22 cellular contexts compared by ENCODE assay signal in the genomic region with DNA sequence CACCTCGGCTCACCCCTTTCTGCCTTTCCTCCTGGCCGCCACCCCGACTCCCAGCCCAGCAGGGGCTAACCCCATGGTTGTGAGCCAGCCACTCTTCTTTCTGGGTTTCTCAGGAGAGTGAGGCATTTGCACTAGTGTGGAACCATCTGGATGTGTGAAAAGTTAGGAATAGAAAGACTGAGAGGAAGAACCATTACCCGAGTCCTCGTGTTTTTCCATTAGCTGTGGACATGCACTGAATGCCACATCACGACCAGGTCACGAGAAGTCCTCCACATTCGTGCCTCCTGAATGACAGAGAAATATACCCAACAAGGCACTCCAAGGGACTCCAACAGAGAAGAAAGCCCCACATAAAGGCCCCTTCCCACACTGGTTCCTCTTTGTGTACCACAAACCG. TPM values are rescaled to one million over a fixed set of nuclear protein-coding genes. Genes with fewer than 3 reads are reported as not detected.
DNase-seq lines count a peak whose midpoint lies in the region; TF ChIP-seq lines count a peak whose summit lies in the region.
"Had no signal": no experiment of that assay in that cellular context is flagged by ENCODE, and none has a peak within 500 bp of the region (broad histone marks: within the 10 kb centered on the region; RNA-seq: fewer than 3 reads in every experiment).

No MANE protein-coding gene starts in this region.

- no peak overlapping the region for H2BK12ac ChIP-seq in neuronal stem cell (ENCODE audit: low read length)

- H4K8ac ChIP-seq in neuronal stem cell (ENCODE audit: low read depth, low read length), result no peak overlapping the region

- no peaks in the 10 kb centered on the region for H3K36me3 Mint-ChIP-seq in dendritic cell treated with granulocyte-macrophage colony-stimulating factor and Interleukin-4, amounts not matched to agents 40 ng/mL and 50 ng/mL, for 4 days (ENCODE audit: low read depth)
- no peaks in the 10 kb centered on the region for H3K36me3 Mint-ChIP-seq in mesothelial cell of epicardium

- intact Hi-C loops in dendritic cell treated with granulocyte-macrophage colony-stimulating factor and Interleukin-4, amounts not matched to agents 40 ng/mL and 50 ng/mL, for 4 days (cut with micrococcal nuclease), result no loop called here

- POLR2A ChIA-PET in HEK293 (lab: Yijun Ruan, JAX), result no interaction called here

- H3K4me3 ChIP-seq in BLaER1 treated with 17β-estradiol and CSF1 and Interleukin-3, amounts not matched to agents 10 nM and 100 nM, result no peak overlapping the region
- H3K4me3 ChIP-seq in HEK293 (ENCODE audit: low read depth, low read length), result no peak overlapping the region
- H3K4me3 ChIP-seq in neuronal stem cell (ENCODE audit: low read length in 2 of 2), result no peak overlapping the region
- H3K4me3 ChIP-seq: BLaER1, GM12878, SJSA1 had no signal

- no peak overlapping the region for H3K14ac ChIP-seq in neuronal stem cell (ENCODE audit: low read length)

- peak overlapping the region in 10 of 11 experiments; percentile 24 to 75 (median 60); a peak in 18 of 22 replicates for H3K27ac ChIP-seq in BLaER1 treated with 17β-estradiol and CSF1 and Interleukin-3, amounts not matched to agents 10 nM and 100 nM
- no peak overlapping the region for H3K27ac ChIP-seq in HEK293 (ENCODE audit: extremely low read depth, low read depth, low read length)
- peak overlapping the region; percentile 22 for H3K27ac ChIP-seq in neuronal stem cell (replicated peaks; ENCODE audit: low read length)
- H3K27ac ChIP-seq: BLaER1, SJSA1 had no signal

- H2BK15ac ChIP-seq in neuronal stem cell (ENCODE audit: low read length), result no peak overlapping the region

- H2BK120ac ChIP-seq in neuronal stem cell (ENCODE audit: low read depth, low read length), result no peak overlapping the region

- H3K9me3 ChIP-seq in BLaER1 treated with 17β-estradiol and CSF1 and Interleukin-3, amounts not matched to agents 10 nM and 100 nM (replicated peaks in 1 of 11), result peaks cover 0 to 17% (median 8%) of the 10 kb centered on the region in 11 experiments; a peak in 15 of 22 replicates
- H3K9me3 ChIP-seq in HEK293 (ENCODE audit: control insufficient read depth, insufficient read depth, low read depth, low read length) (no peaks in the 10 kb centered on the region; the same call in 1 of the 2 replicates), neuronal stem cell (replicated peaks in 1 of 2; ENCODE audit: control insufficient read depth in 2 of 2, insufficient read depth in 1 of 2, low read depth in 1 of 2, low read length in 2 of 2) (peaks cover 2 to 6% of the 10 kb centered on the region in 2 donors)
- H3K9me3 ChIP-seq: BLaER1 had no signal

- no peak overlapping the region for H3K4ac ChIP-seq in neuronal stem cell (ENCODE audit: low read length)

- peak overlapping the region; percentile 11 for H3K27ac Mint-ChIP-seq in dendritic cell treated with granulocyte-macrophage colony-stimulating factor and Interleukin-4, amounts not matched to agents 40 ng/mL and 50 ng/mL, for 4 days
- H3K27ac Mint-ChIP-seq in mesothelial cell of epicardium, result no peak overlapping the region
- H3K27ac Mint-ChIP-seq: CD4-positive, alpha-beta memory T cell had no signal

- WGBS in neuronal stem cell (ENCODE audit: extremely low coverage in 2 of 2, insufficient read length in 2 of 2, insufficient replicate concordance in 1 of 2), 2 donors, result no CpG with 5 or more reads among the region's 9 CpGs

- TF ChIP-seq CTCF in HEK293 (tag by site-specific recombination; IDR thresholded peaks at IDR 0.05) (no peak), mesothelial cell of epicardium (IDR thresholded peaks at IDR 0.05; ENCODE audit: unreplicated experiment) (no peak)

- H4K91ac ChIP-seq in neuronal stem cell (ENCODE audit: low read depth, low read length, poor library complexity), result no peak overlapping the region

- H3K79me1 ChIP-seq in neuronal stem cell (ENCODE audit: low read depth, low read length), result no peaks in the 10 kb centered on the region

- H2AK5ac ChIP-seq in neuronal stem cell (ENCODE audit: low read depth, low read length), result no peak overlapping the region

- H2AFZ ChIP-seq in neuronal stem cell (ENCODE audit: low read length), result no peak overlapping the region

- H3K4me1 ChIP-seq in BLaER1 treated with 17β-estradiol and CSF1 and Interleukin-3, amounts not matched to agents 10 nM and 100 nM, result peaks cover 14 to 41% (median 33%) of the 10 kb centered on the region in 10 experiments
- no peaks in the 10 kb centered on the region for H3K4me1 ChIP-seq in HEK293 (ENCODE audit: control insufficient read depth, insufficient read depth, low read length)
- peaks cover 2 to 6% of the 10 kb centered on the region in 2 donors for H3K4me1 ChIP-seq in neuronal stem cell (ENCODE audit: control insufficient read depth in 2 of 2, insufficient read depth in 1 of 2, low read depth in 1 of 2, low read length in 2 of 2)
- H3K4me1 ChIP-seq: SJSA1 had no signal

- H2BK5ac ChIP-seq in neuronal stem cell (ENCODE audit: low read length), result peak overlapping the region; percentile 8

- H3K4me2 ChIP-seq in BLaER1 treated with 17β-estradiol and CSF1 and Interleukin-3, amounts not matched to agents 10 nM and 100 nM, result peak overlapping the region in 9 of 11 experiments; percentile 1 to 68 (median 55); a peak in 19 of 22 replicates
- H3K4me2 ChIP-seq in neuronal stem cell (ENCODE audit: insufficient read depth, low read length, poor library complexity, severe bottlenecking), result no peak overlapping the region
- H3K4me2 ChIP-seq: BLaER1 had no signal

- CTCF ChIA-PET in HEK293 (lab: Yijun Ruan, JAX), result interaction anchor here (0.6 to 1.9 kb wide), 5 partner anchors 14 to 871 kb away, joined by 3 to 5 read pairs (median 4); a partner anchor contains a TSS

- DNase-seq in neuronal stem cell (ENCODE audit: low spot score) (no peak), NCI-H2171 (lab: John Stamatoyannopoulos, UW) (no peak), mesothelial cell of epicardium (ENCODE audit: low spot score in 2 of 2, unreplicated experiment in 2 of 2) (no peak), NCI-H510A treated with DMSO at 0.1 percent for 48 hours (lab: John Stamatoyannopoulos, UW) (no peak), GF-D8 (lab: John Stamatoyannopoulos, UW) (no peak)
- DNase-seq: CD4-positive, alpha-beta memory T cell; COR-L47; DMS53; HCEC 1CT; NCI-H1048; NCI-H1417; NCI-H1694; NCI-H2029 treated with DMSO at 0.1 percent for 48 hours; NCI-H345; NCI-H524; NCI-H774 had no signal

- peaks cover 28% of the 10 kb centered on the region for H3K4me1 Mint-ChIP-seq in dendritic cell treated with granulocyte-macrophage colony-stimulating factor and Interleukin-4, amounts not matched to agents 40 ng/mL and 50 ng/mL, for 4 days (ENCODE audit: low read depth)
- no peaks in the 10 kb centered on the region for H3K4me1 Mint-ChIP-seq in mesothelial cell of epicardium
- H3K4me1 Mint-ChIP-seq: CD4-positive, alpha-beta memory T cell had no signal

- H3K27me3 ChIP-seq in BLaER1 treated with 17β-estradiol and CSF1 and Interleukin-3, amounts not matched to agents 10 nM and 100 nM, result no peaks in the 10 kb centered on the region
- no peaks in the 10 kb centered on the region for H3K27me3 ChIP-seq in neuronal stem cell (ENCODE audit: control insufficient read depth in 3 of 3, insufficient read depth in 3 of 3, low read depth in 1 of 3, low read length in 3 of 3)
- H3K27me3 ChIP-seq: BLaER1, SJSA1 had no signal

- H3K18ac ChIP-seq in neuronal stem cell (ENCODE audit: low read length), result no peak overlapping the region

- peaks cover 9% of the 10 kb centered on the region for H3K27me3 Mint-ChIP-seq in dendritic cell treated with granulocyte-macrophage colony-stimulating factor and Interleukin-4, amounts not matched to agents 40 ng/mL and 50 ng/mL, for 4 days
- H3K27me3 Mint-ChIP-seq in mesothelial cell of epicardium (ENCODE audit: low read depth), result no peaks in the 10 kb centered on the region

- peaks cover 8% of the 10 kb centered on the region for H3K9me3 Mint-ChIP-seq in dendritic cell treated with granulocyte-macrophage colony-stimulating factor and Interleukin-4, amounts not matched to agents 40 ng/mL and 50 ng/mL, for 4 days
- peaks cover 4% of the 10 kb centered on the region for H3K9me3 Mint-ChIP-seq in mesothelial cell of epicardium

- H4K20me1 ChIP-seq in BLaER1 treated with 17β-estradiol and CSF1 and Interleukin-3, amounts not matched to agents 10 nM and 100 nM, result no peaks in the 10 kb centered on the region
- H4K20me1 ChIP-seq: BLaER1 had no signal

- peak overlapping the region in 4 of 11 experiments; percentile 8 to 39 (median 30); a peak in 3 of 22 replicates for H3K9ac ChIP-seq in BLaER1 treated with 17β-estradiol and CSF1 and Interleukin-3, amounts not matched to agents 10 nM and 100 nM
- H3K9ac ChIP-seq in neuronal stem cell (ENCODE audit: low read depth, low read length, poor library complexity), result no peak overlapping the region
- H3K9ac ChIP-seq: BLaER1 had no signal

- H3K23ac ChIP-seq in neuronal stem cell (ENCODE audit: low read depth, low read length, poor library complexity), result no peak overlapping the region

- no peak overlapping the region for H3K4me3 Mint-ChIP-seq in dendritic cell treated with granulocyte-macrophage colony-stimulating factor and Interleukin-4, amounts not matched to agents 40 ng/mL and 50 ng/mL, for 4 days
- no peak overlapping the region for H3K4me3 Mint-ChIP-seq in mesothelial cell of epicardium
- H3K4me3 Mint-ChIP-seq: CD4-positive, alpha-beta memory T cell had no signal

- 0 out of 22 replicates have a peak, but pooled peaks cover 0 to 6% (median 0%) of the 10 kb centered on the region in 11 experiments for H3K36me3 ChIP-seq in BLaER1 treated with 17β-estradiol and CSF1 and Interleukin-3, amounts not matched to agents 10 nM and 100 nM
- no peaks in the 10 kb centered on the region for H3K36me3 ChIP-seq in HEK293 (ENCODE audit: control insufficient read depth in 2 of 2, insufficient read depth in 1 of 2, low read length in 2 of 2)
- H3K36me3 ChIP-seq in neuronal stem cell (replicated peaks in 1 of 2; ENCODE audit: control insufficient read depth in 2 of 2, insufficient read depth in 2 of 2, low read length in 2 of 2), result peaks cover 0 to 24% of the 10 kb centered on the region in 2 donors
- H3K36me3 ChIP-seq: BLaER1, SJSA1 had no signal

TF ChIP-seq in HEK293, 187 proteins besides CTCF, POLR2A, EP300 and RAD21:
- TF ChIP-seq ZNF335 (tag by site-specific recombination; conservative IDR thresholded peaks at IDR 0.05), result no peak
- no peak for TF ChIP-seq ZNF10 (tag by site-specific recombination; IDR thresholded peaks at IDR 0.05)
- TF ChIP-seq MEIS1 (CRISPR knock-in tag; IDR thresholded peaks at IDR 0.05; ENCODE audit: borderline replicate concordance), result no peak
- peak; percentile 78 for TF ChIP-seq ZNF157 (tag by site-specific recombination; IDR thresholded peaks at IDR 0.05)

RNA-seq across cellular contexts. Expression of a gene that starts 18.0 kb away (rescaled TPM):
- 11.9 TPM for polyA plus RNA-seq in neuronal stem cell (2013, experiment 1 of 2)
- polyA plus RNA-seq in neuronal stem cell (2013, experiment 2 of 2), result 11.7 TPM
- total RNA-seq in mesothelial cell of epicardium, result 22.2 to 23.6 TPM (median 23.2 TPM) in 3 replicates
